Comparison of ENCODE assay signal across 16 cellular contexts in genomic region chr19:55576746-55577145, GRCh38. TPM values are rescaled to one million over a fixed set of nuclear protein-coding genes. Genes with fewer than 3 reads are reported as not detected.
"Had no signal": no experiment of that assay in that cellular context is flagged by ENCODE, and none has a peak within 500 bp of the region (broad histone marks: within the 10 kb centered on the region; RNA-seq: fewer than 3 reads in every experiment).

No MANE protein-coding gene starts in this region.

- H3K27ac Mint-ChIP-seq: activated CD4-positive, alpha-beta memory T cell treated with anti-CD3 and anti-CD28 coated beads, Interleukin-2, amount 10 ng/mL, durations not matched to agents 7 days and 5 days; activated CD4-positive, alpha-beta T cell treated with anti-CD3 and anti-CD28 coated beads for 36 hours; activated naive CD8-positive, alpha-beta T cell treated with anti-CD3 and anti-CD28 coated beads, Interleukin-2, amount 10 ng/mL, durations not matched to agents 7 days and 5 days; stimulated activated effector memory CD8-positive, alpha-beta T cell treated with anti-CD3 and anti-CD28 coated beads, Interleukin-12 subunit alpha, Interleukin-12 subunit beta, amount 100 ng/mL, for 72 hours had no signal

- H3K4me3 Mint-ChIP-seq: activated CD4-positive, alpha-beta memory T cell treated with anti-CD3 and anti-CD28 coated beads, Interleukin-2, amount 10 ng/mL, durations not matched to agents 7 days and 5 days; activated CD4-positive, alpha-beta T cell treated with anti-CD3 and anti-CD28 coated beads for 36 hours; activated naive CD8-positive, alpha-beta T cell treated with anti-CD3 and anti-CD28 coated beads, Interleukin-2, amount 10 ng/mL, durations not matched to agents 7 days and 5 days; stimulated activated effector memory CD8-positive, alpha-beta T cell treated with anti-CD3 and anti-CD28 coated beads, Interleukin-12 subunit alpha, Interleukin-12 subunit beta, amount 100 ng/mL, for 72 hours had no signal

- H3K27me3 ChIP-seq: dorsolateral prefrontal cortex, tibial nerve had no signal

- H3K27me3 Mint-ChIP-seq: activated CD4-positive, alpha-beta memory T cell treated with anti-CD3 and anti-CD28 coated beads, Interleukin-2, amount 10 ng/mL, durations not matched to agents 7 days and 5 days; activated CD4-positive, alpha-beta T cell treated with anti-CD3 and anti-CD28 coated beads for 36 hours; activated naive CD8-positive, alpha-beta T cell treated with anti-CD3 and anti-CD28 coated beads, Interleukin-2, amount 10 ng/mL, durations not matched to agents 7 days and 5 days had no signal

- DNase-seq: activated CD4-positive, alpha-beta memory T cell treated with anti-CD3 and anti-CD28 coated beads, Interleukin-2, amount 10 ng/mL, durations not matched to agents 7 days and 5 days; activated CD4-positive, alpha-beta T cell treated with anti-CD3 and anti-CD28 coated beads for 36 hours; activated naive CD8-positive, alpha-beta T cell treated with anti-CD3 and anti-CD28 coated beads, Interleukin-2, amount 10 ng/mL, durations not matched to agents 7 days and 5 days; anterior cingulate cortex; dorsolateral prefrontal cortex; left cardiac atrium; T-helper 9 cell had no signal

- H3K4me3 ChIP-seq: dorsolateral prefrontal cortex, lung, skin epidermis, tibial nerve had no signal

- ATAC-seq: activated CD4-positive, alpha-beta T cell treated with anti-CD3 and anti-CD28 coated beads for 36 hours; esophagus mucosa; left cardiac atrium; stimulated activated effector memory CD8-positive, alpha-beta T cell treated with anti-CD3 and anti-CD28 coated beads, Interleukin-12 subunit alpha, Interleukin-12 subunit beta, amount 100 ng/mL, for 72 hours had no signal

- H3K9me3 Mint-ChIP-seq: activated CD4-positive, alpha-beta memory T cell treated with anti-CD3 and anti-CD28 coated beads, Interleukin-2, amount 10 ng/mL, durations not matched to agents 7 days and 5 days; activated naive CD8-positive, alpha-beta T cell treated with anti-CD3 and anti-CD28 coated beads, Interleukin-2, amount 10 ng/mL, durations not matched to agents 7 days and 5 days; stimulated activated effector memory CD8-positive, alpha-beta T cell treated with anti-CD3 and anti-CD28 coated beads, Interleukin-12 subunit alpha, Interleukin-12 subunit beta, amount 100 ng/mL, for 72 hours had no signal

- H3K27ac ChIP-seq: dorsolateral prefrontal cortex, skin epidermis, tibial nerve, VCaP had no signal

- H3K9me3 ChIP-seq: tibial nerve had no signal

RNA-seq across cellular contexts. Expression of gene SBK3, which starts 31.4 kb away (rescaled TPM):
- total RNA-seq: activated CD4-positive, alpha-beta memory T cell treated with anti-CD3 and anti-CD28 coated beads, Interleukin-2, amount 10 ng/mL, durations not matched to agents 7 days and 5 days; activated CD4-positive, alpha-beta T cell treated with anti-CD3 and anti-CD28 coated beads for 36 hours; activated naive CD8-positive, alpha-beta T cell treated with anti-CD3 and anti-CD28 coated beads, Interleukin-2, amount 10 ng/mL, durations not matched to agents 7 days and 5 days; bronchial epithelial cell; subcutaneous adipose tissue had no signal
- polyA plus RNA-seq: neural cell had no signal
